ENCODE assay signal across 1 cellular context in genomic region chr16:5033256-5034166, GRCh38.
TF ChIP-seq lines count a peak whose summit lies in the region.

Gene NAGPA (minus strand): TSS chr16:5033935. CDS start chr16:5033914, 21 bp downstream.

TF ChIP-seq in K562, 482 proteins besides CTCF, POLR2A, EP300 and RAD21 (continued from another document and continues in another):
- no peak for TF ChIP-seq HES1 (IDR thresholded peaks at IDR 0.05; ENCODE audit: low read depth)
- TF ChIP-seq SFPQ (IDR thresholded peaks at IDR 0.05; ENCODE audit: low read depth, low read length), result no peak
- no peak for TF ChIP-seq MLX (CRISPR knock-in tag; conservative IDR thresholded peaks at IDR 0.05)
- TF ChIP-seq ZNF586 (CRISPR knock-in tag; conservative IDR thresholded peaks at IDR 0.05), result no peak
- no peak for TF ChIP-seq ASH1L (IDR thresholded peaks at IDR 0.05; ENCODE audit: borderline replicate concordance, low read depth, partially characterized antibody)
- peak; percentile 97 for TF ChIP-seq TFE3 (CRISPR knock-in tag; IDR thresholded peaks at IDR 0.05)
- peak in 1 of 2 experiments; percentile 23; a peak in 1 of 4 replicates for TF ChIP-seq NONO (IDR thresholded peaks at IDR 0.05; ENCODE audit: low read depth in 2 of 2, low read length in 1 of 2)
- TF ChIP-seq E4F1 (CRISPR knock-in tag; IDR thresholded peaks at IDR 0.05; ENCODE audit: borderline replicate concordance), result no peak
- TF ChIP-seq ELK1 (CRISPR knock-in tag; IDR thresholded peaks at IDR 0.05), result no peak
- TF ChIP-seq ZBTB1 (CRISPR knock-in tag; IDR thresholded peaks at IDR 0.05; ENCODE audit: borderline replicate concordance, low read depth), result no peak; the same call in 1 of the 2 replicates
- no peak for TF ChIP-seq HNRNPL (IDR thresholded peaks at IDR 0.05; ENCODE audit: low read depth, low read length)
- no peak for TF ChIP-seq TRIM24 (IDR thresholded peaks at IDR 0.05)
- no peak for TF ChIP-seq NFIX (CRISPR knock-in tag; IDR thresholded peaks at IDR 0.05; ENCODE audit: low read depth)
- TF ChIP-seq CTCFL (IDR thresholded peaks at IDR 0.05; ENCODE audit: borderline replicate concordance, insufficient read depth, low read depth, low read length, poor library complexity, severe bottlenecking), result peak; percentile 62
- TF ChIP-seq KAT7 (CRISPR knock-in tag; IDR thresholded peaks at IDR 0.05; ENCODE audit: borderline replicate concordance), result peak; percentile 56; the same call in 1 of the 2 replicates
- no peak for TF ChIP-seq ZBTB49 (CRISPR knock-in tag; IDR thresholded peaks at IDR 0.05; ENCODE audit: borderline replicate concordance)
- no peak for TF ChIP-seq ZBTB5 (IDR thresholded peaks at IDR 0.05)
- TF ChIP-seq UBTF (IDR thresholded peaks at IDR 0.05; ENCODE audit: borderline replicate concordance in 1 of 2, low read depth in 2 of 2, low read length in 2 of 2), result no peak
- TF ChIP-seq CEBPB (tag; IDR thresholded peaks at IDR 0.05), result no peak
- no peak for TF ChIP-seq MED1 (CRISPR knock-in tag; IDR thresholded peaks at IDR 0.05; ENCODE audit: borderline replicate concordance)
- TF ChIP-seq ZNF695 (CRISPR knock-in tag; IDR thresholded peaks at IDR 0.05), result no peak
